In the genomic region with DNA sequence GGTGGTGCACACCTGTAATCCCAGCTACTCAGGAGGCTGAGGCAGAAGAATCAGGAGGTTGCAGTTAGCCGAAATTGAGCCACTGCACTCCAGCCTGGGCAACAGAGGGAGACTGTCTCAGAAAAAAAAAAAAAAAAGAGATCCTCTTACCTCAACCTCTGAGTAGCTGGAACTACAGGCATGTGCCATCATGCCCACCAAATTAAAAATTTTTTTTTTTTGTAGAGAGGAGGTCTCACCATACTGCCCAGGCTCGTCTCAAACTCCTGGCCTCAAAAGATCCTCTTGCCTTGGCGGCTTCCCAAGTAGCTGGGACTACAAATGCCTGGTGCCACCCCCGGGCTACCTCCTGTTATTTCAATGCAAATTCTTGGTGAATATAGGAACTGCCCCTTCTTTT, we compare ENCODE assay signal across 11 cellular contexts. TPM values are rescaled to one million over a fixed set of nuclear protein-coding genes. Genes with fewer than 3 reads are reported as not detected.
DNase-seq lines count a peak whose midpoint lies in the region; FAIRE-seq and TF ChIP-seq lines count a peak whose summit lies in the region.
"Had no signal": no experiment of that assay in that cellular context is flagged by ENCODE, and none has a peak within 500 bp of the region (broad histone marks: within the 10 kb centered on the region; RNA-seq: fewer than 3 reads in every experiment).

No MANE protein-coding gene starts in this region.

- no peaks in the 10 kb centered on the region for H3K36me3 ChIP-seq in bronchial epithelial cell (ENCODE audit: control insufficient read depth, insufficient read depth, low read length)
- no peaks in the 10 kb centered on the region for H3K36me3 ChIP-seq in skeletal muscle satellite cell (ENCODE audit: insufficient read depth, low read length)

- H3K9ac ChIP-seq in skeletal muscle satellite cell (ENCODE audit: low read depth, low read length), result no peak overlapping the region

- FAIRE-seq in bronchial epithelial cell (lab: Jason Lieb, UNC), result no peak

- peaks cover 15% of the 10 kb centered on the region for H3K4me1 ChIP-seq in skeletal muscle satellite cell (ENCODE audit: control insufficient read depth, insufficient read depth, low read length)

- H3K9me3 Mint-ChIP-seq in activated T-cell treated with anti-CD3 and anti-CD28 coated beads, Interleukin-2, amount 50 U/mL, for 24 hours, result no peaks in the 10 kb centered on the region

- peak overlapping the region; percentile 91 for H3K4me2 ChIP-seq in skeletal muscle satellite cell (ENCODE audit: low read length)

- H3K27me3 ChIP-seq in bronchial epithelial cell (ENCODE audit: control insufficient read depth, insufficient read depth, low read length) (no peaks in the 10 kb centered on the region), skeletal muscle satellite cell (ENCODE audit: control insufficient read depth, insufficient read depth, low read length) (no peaks in the 10 kb centered on the region)

- H3K9me3 ChIP-seq in skeletal muscle satellite cell (replicated peaks; ENCODE audit: low read length), result no peaks in the 10 kb centered on the region

- peak overlapping the region; percentile 57 for H3K27ac Mint-ChIP-seq in activated T-cell treated with anti-CD3 and anti-CD28 coated beads, Interleukin-2, amount 50 U/mL, for 24 hours

- peaks cover 33% of the 10 kb centered on the region for H3K4me1 Mint-ChIP-seq in activated T-cell treated with anti-CD3 and anti-CD28 coated beads, Interleukin-2, amount 50 U/mL, for 24 hours (ENCODE audit: low read depth)

- no peak for DNase-seq in activated T-cell treated with anti-CD3 and anti-CD28 coated beads, Interleukin-2, amount 50 U/mL, for 24 hours
- no peak for DNase-seq in activated T-cell treated with anti-CD3 and anti-CD28 coated beads for 4 hours
- peak; percentile 36 for DNase-seq in NCI-H1105 treated with DMSO at 0.1 percent for 48 hours (lab: John Stamatoyannopoulos, UW)
- DNase-seq in bronchial epithelial cell (ENCODE audit: low read depth), result peak; percentile 55
- DNase-seq in HPDE6-E6E7 (ENCODE audit: extremely low spot score), result no peak
- DNase-seq in RPMI8226, result no peak
- DNase-seq in NCI-H2107 (lab: John Stamatoyannopoulos, UW), result no peak
- DNase-seq: aorta; KBM-7; NK-92 treated with Interleukin-12 subunit alpha and Interleukin-12 subunit beta, amount 100 ng/mL, for 24 hours had no signal

- peaks cover 58% of the 10 kb centered on the region for H3K36me3 Mint-ChIP-seq in activated T-cell treated with anti-CD3 and anti-CD28 coated beads, Interleukin-2, amount 50 U/mL, for 24 hours (ENCODE audit: low read depth)

- peaks cover 9% of the 10 kb centered on the region for H3K27me3 Mint-ChIP-seq in activated T-cell treated with anti-CD3 and anti-CD28 coated beads, Interleukin-2, amount 50 U/mL, for 24 hours

- H3K4me3 Mint-ChIP-seq in activated T-cell treated with anti-CD3 and anti-CD28 coated beads, Interleukin-2, amount 50 U/mL, for 24 hours, result peak overlapping the region; percentile 99

- H3K4me3 ChIP-seq in bronchial epithelial cell (ENCODE audit: low read depth, low read length) (no peak overlapping the region), skeletal muscle satellite cell (ENCODE audit: low read length) (no peak overlapping the region)

- TF ChIP-seq CTCF in bronchial epithelial cell (IDR thresholded peaks at IDR 0.05; ENCODE audit: insufficient read depth, low read length, severe bottlenecking), result no peak

RNA-seq across cellular contexts. Expression of a gene that starts 1.5 kb away (rescaled TPM):
- total RNA-seq in bronchial epithelial cell, result 21.8 and 31.3 TPM in 2 replicates
- total RNA-seq in skeletal muscle satellite cell (2012; rRNA removed), result 25.1 and 36.2 TPM in 2 replicates

Comparison
In these comparisons a context has a peak if more than half of its experiments do, and no peak if none do; other contexts are left out.
1. DNase-seq: peak in NCI-H1105 treated with DMSO at 0.1 percent for 48 hours (single experiment) and bronchial epithelial cell (single experiment); none in activated T-cell treated with anti-CD3 and anti-CD28 coated beads, Interleukin-2, amount 50 U/mL, for 24 hours (single experiment), activated T-cell treated with anti-CD3 and anti-CD28 coated beads for 4 hours (single experiment), HPDE6-E6E7 (single experiment), RPMI8226 (single experiment) and NCI-H2107 (single experiment).